Comparison of ENCODE assay signal across 17 cellular contexts in the genomic region with DNA sequence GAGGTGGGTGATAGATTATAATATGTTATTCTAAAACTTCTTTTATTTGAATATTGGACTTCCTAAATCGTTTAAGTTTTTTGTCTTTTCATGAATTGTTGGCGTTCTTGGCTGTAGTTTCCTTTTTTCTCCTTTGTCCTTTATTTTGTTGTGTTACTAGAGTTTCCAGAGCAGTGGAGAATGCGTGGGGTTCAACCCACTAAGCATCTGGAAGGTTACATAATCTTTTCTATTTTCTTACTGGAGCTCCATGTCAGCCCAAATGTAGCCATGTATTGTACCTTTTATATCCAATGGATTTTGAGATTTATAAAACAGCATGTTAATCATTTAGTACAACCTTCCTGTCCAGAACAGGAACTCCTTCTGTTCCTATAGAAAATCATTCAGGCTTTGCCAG.
DNase-seq lines count a peak whose midpoint lies in the region; ATAC-seq, FAIRE-seq and TF ChIP-seq lines count a peak whose summit lies in the region.
"Had no signal": no experiment of that assay in that cellular context is flagged by ENCODE, and none has a peak within 500 bp of the region (broad histone marks: within the 10 kb centered on the region; RNA-seq: fewer than 3 reads in every experiment).

No MANE protein-coding gene starts in this region.

- no peak for TF ChIP-seq POLR2A in breast epithelium (IDR thresholded peaks at IDR 0.05)
- TF ChIP-seq POLR2A in HepG2 (IDR thresholded peaks at IDR 0.05; ENCODE audit: insufficient read depth in 1 of 2, low read depth in 2 of 2, low read length in 2 of 2), result no peak

- TF ChIP-seq EP300 in HepG2 (IDR thresholded peaks at IDR 0.05; ENCODE audit: low read depth in 2 of 2, low read length in 2 of 2), result no peak
- TF ChIP-seq EP300 in HepG2 (CRISPR knock-in tag; IDR thresholded peaks at IDR 0.05; ENCODE audit: borderline replicate concordance), result no peak

- H3K36me3 ChIP-seq in breast epithelium, result no peaks in the 10 kb centered on the region
- peaks cover 10 to 82% (median 28%) of the 10 kb centered on the region in 3 experiments for H3K36me3 ChIP-seq in naive thymus-derived CD4-positive, alpha-beta T cell (ENCODE audit: control insufficient read depth in 2 of 3, insufficient read depth in 3 of 3, low read length in 3 of 3)
- peaks cover 23 to 93% of the 10 kb centered on the region in 2 experiments for H3K36me3 ChIP-seq in HepG2 (replicated peaks in 1 of 2; ENCODE audit: control insufficient read depth in 1 of 2, insufficient read depth in 2 of 2, low read length in 2 of 2)

- H3K4me1 Mint-ChIP-seq in MCF 10A (ENCODE audit: insufficient read depth, unreplicated experiment), result peaks cover 21% of the 10 kb centered on the region
- peaks cover 46% of the 10 kb centered on the region for H3K4me1 Mint-ChIP-seq in activated T-helper 17 cell treated with anti-CD3 and anti-CD28 coated beads, Interleukin-2, amount 50 U/mL, for 72 hours
- peaks cover 41 to 95% (median 92%) of the 10 kb centered on the region in 7 donors for H3K4me1 Mint-ChIP-seq in naive thymus-derived CD4-positive, alpha-beta T cell

- CTCF ChIA-PET in MCF 10A (lab: Yijun Ruan, JAX), result interaction anchor here (1.1 kb wide), 1 partner anchor 278 kb away, joined by 3 read pairs; no protein-coding TSS in a partner anchor
- CTCF ChIA-PET in naive thymus-derived CD4-positive, alpha-beta T cell (lab: Charles Lee), result interaction anchor here (0.7 kb wide), 1 partner anchor 382 kb away, joined by 3 read pairs; no protein-coding TSS in a partner anchor
- CTCF ChIA-PET in HepG2 (lab: Yijun Ruan, JAX; ENCODE audit: low intra/inter-chr PET ratio, low total read pairs), result no interaction called here

- no peaks in the 10 kb centered on the region for H3K9me3 ChIP-seq in breast epithelium
- no peaks in the 10 kb centered on the region for H3K9me3 ChIP-seq in naive thymus-derived CD4-positive, alpha-beta T cell (ENCODE audit: control insufficient read depth in 2 of 3, low read length in 3 of 3)
- H3K9me3 ChIP-seq in HepG2 (ENCODE audit: low read length), result no peaks in the 10 kb centered on the region

- no peak overlapping the region for H3K4me3 Mint-ChIP-seq in MCF 10A (ENCODE audit: unreplicated experiment)
- no peak overlapping the region for H3K4me3 Mint-ChIP-seq in activated T-helper 17 cell treated with anti-CD3 and anti-CD28 coated beads, Interleukin-2, amount 50 U/mL, for 72 hours
- H3K4me3 Mint-ChIP-seq in naive thymus-derived CD4-positive, alpha-beta T cell, result peak overlapping the region in 2 of 10 donors; percentile 31 to 34
- H3K4me3 Mint-ChIP-seq: naive B cell had no signal

- FAIRE-seq in HepG2 (lab: Jason Lieb, UNC), result no peak
- FAIRE-seq: frontal cortex, G401.6, HTR-8/SVneo had no signal

- H3K4me3 ChIP-seq in breast epithelium, result no peak overlapping the region
- no peak overlapping the region for H3K4me3 ChIP-seq in naive thymus-derived CD4-positive, alpha-beta T cell (ENCODE audit: low read length)
- no peak overlapping the region for H3K4me3 ChIP-seq in HepG2 (replicated peaks in 1 of 3; ENCODE audit: insufficient read depth in 1 of 3, low read depth in 2 of 3, low read length in 3 of 3)

- no peak overlapping the region for H3K27ac Mint-ChIP-seq in MCF 10A (ENCODE audit: low read depth, unreplicated experiment)
- peak overlapping the region; percentile 53 for H3K27ac Mint-ChIP-seq in activated T-helper 17 cell treated with anti-CD3 and anti-CD28 coated beads, Interleukin-2, amount 50 U/mL, for 72 hours
- peak overlapping the region in 8 of 9 donors; percentile 25 to 89 (median 68) for H3K27ac Mint-ChIP-seq in naive thymus-derived CD4-positive, alpha-beta T cell

- TF ChIP-seq CTCF in breast epithelium (IDR thresholded peaks at IDR 0.05), result no peak
- no peak for TF ChIP-seq CTCF in MCF 10A (IDR thresholded peaks at IDR 0.05; ENCODE audit: unreplicated experiment)
- TF ChIP-seq CTCF in HepG2 (CRISPR knock-in tag; IDR thresholded peaks at IDR 0.05), result no peak

- BruUV-seq in MCF 10A (replicated peaks; lab: Mats Ljungman, UMichigan), result no TSS peak
- no TSS peak for BruUV-seq in HepG2 (replicated peaks; lab: Mats Ljungman, UMichigan)

- in situ Hi-C loops in HepG2 (cut with HindIII; ENCODE audit: extremely low pct_ligation_motif_present, low pct_unique_long_range_greater_than_20kb), result no loop called here

- intact Hi-C loops in breast epithelium (cut with DNase I; ENCODE audit: low total_unique reads) (no loop called here), MCF 10A (cut with micrococcal nuclease) (no loop called here), HepG2 (cut with micrococcal nuclease; ENCODE audit: unreplicated experiment) (no loop called here)
- intact Hi-C loops in naive thymus-derived CD4-positive, alpha-beta T cell (cut with micrococcal nuclease), result no loop called here

- peaks cover 38% of the 10 kb centered on the region for H3K79me2 ChIP-seq in HepG2 (ENCODE audit: insufficient read depth, low read length)

- no peaks in the 10 kb centered on the region for H3K9me3 Mint-ChIP-seq in MCF 10A (ENCODE audit: unreplicated experiment)
- H3K9me3 Mint-ChIP-seq in activated T-helper 17 cell treated with anti-CD3 and anti-CD28 coated beads, Interleukin-2, amount 50 U/mL, for 72 hours, result no peaks in the 10 kb centered on the region
- no peaks in the 10 kb centered on the region for H3K9me3 Mint-ChIP-seq in naive thymus-derived CD4-positive, alpha-beta T cell
- H3K9me3 Mint-ChIP-seq: naive B cell had no signal

- no peak for TF ChIP-seq RAD21 in HepG2 (CRISPR knock-in tag; IDR thresholded peaks at IDR 0.05)

- peaks cover 88% of the 10 kb centered on the region for H3K36me3 Mint-ChIP-seq in MCF 10A (ENCODE audit: insufficient read depth, unreplicated experiment)
- peaks cover 99% of the 10 kb centered on the region for H3K36me3 Mint-ChIP-seq in activated T-helper 17 cell treated with anti-CD3 and anti-CD28 coated beads, Interleukin-2, amount 50 U/mL, for 72 hours (ENCODE audit: low read depth)
- H3K36me3 Mint-ChIP-seq in naive thymus-derived CD4-positive, alpha-beta T cell, result peaks cover 24 to 77% (median 48%) of the 10 kb centered on the region in 5 donors

- H3K4me2 ChIP-seq in HepG2 (ENCODE audit: low read depth, low read length), result no peak overlapping the region

- no peak for ATAC-seq in activated T-helper 17 cell treated with anti-CD3 and anti-CD28 coated beads, Interleukin-2, amount 50 U/mL, for 72 hours (replicated peaks)
- no peak for ATAC-seq in naive thymus-derived CD4-positive, alpha-beta T cell
- ATAC-seq in GM21723 (IDR thresholded peaks at IDR 0.05; ENCODE audit: unreplicated experiment) (no peak), HepG2 (no peak)

- DNase-seq in breast epithelium (ENCODE audit: low spot score in 2 of 2) (no peak), MCF 10A (ENCODE audit: unreplicated experiment) (no peak), superior temporal gyrus (ENCODE audit: extremely low spot score) (peak; percentile 78), islet precursor cell (no peak), HepG2 (ENCODE audit: low spot score) (no peak)
- DNase-seq in naive thymus-derived CD4-positive, alpha-beta T cell, result no peak
- DNase-seq: activated CD4-positive, alpha-beta T cell treated with anti-CD3 and anti-CD28 coated beads, Interleukin-2, amount 50 U/mL, for 48 hours; activated effector memory CD4-positive, alpha-beta T cell treated with anti-CD3 and anti-CD28 coated beads, Interleukin-2, amount 50 U/mL, for 16 hours; aorta; naive B cell; NCI-H1436; RPMI8226 had no signal

- peaks cover 3 to 16% of the 10 kb centered on the region in 2 donors for H3K4me1 ChIP-seq in breast epithelium
- H3K4me1 ChIP-seq in naive thymus-derived CD4-positive, alpha-beta T cell (ENCODE audit: control insufficient read depth in 2 of 2, insufficient read depth in 2 of 2, low read length in 2 of 2), result peaks cover 17 to 24% of the 10 kb centered on the region in 2 donors
- H3K4me1 ChIP-seq in HepG2 (ENCODE audit: insufficient read depth, low read length), result no peaks in the 10 kb centered on the region

- H3K27me3 ChIP-seq in breast epithelium (no peaks in the 10 kb centered on the region), HepG2 (ENCODE audit: control insufficient read depth in 1 of 2, insufficient read depth in 2 of 2, low read length in 2 of 2) (no peaks in the 10 kb centered on the region)
- no peaks in the 10 kb centered on the region for H3K27me3 ChIP-seq in naive thymus-derived CD4-positive, alpha-beta T cell (ENCODE audit: control insufficient read depth in 2 of 2, insufficient read depth in 2 of 2, low read length in 2 of 2)

- H3K9ac ChIP-seq in HepG2 (ENCODE audit: insufficient read depth, low read depth, low read length), result no peak overlapping the region

- H3K27me3 Mint-ChIP-seq in MCF 10A (ENCODE audit: insufficient read depth, unreplicated experiment), result no peaks in the 10 kb centered on the region
- H3K27me3 Mint-ChIP-seq in activated T-helper 17 cell treated with anti-CD3 and anti-CD28 coated beads, Interleukin-2, amount 50 U/mL, for 72 hours, result no peaks in the 10 kb centered on the region
- H3K27me3 Mint-ChIP-seq in naive thymus-derived CD4-positive, alpha-beta T cell, result no peaks in the 10 kb centered on the region
- H3K27me3 Mint-ChIP-seq: naive B cell had no signal

- WGBS in HepG2 (ENCODE audit: low lambda C conversion rate), result 97% methylated on average over 3 of the region's 3 CpGs

- peaks cover 18% of the 10 kb centered on the region; the same call in 1 of the 2 replicates for H4K20me1 ChIP-seq in HepG2 (ENCODE audit: insufficient read depth, low read length)

- POLR2A ChIA-PET in MCF 10A (lab: Yijun Ruan, JAX), result interaction anchor here (0.7 kb wide), 1 partner anchor 26 kb away, joined by 3 read pairs; no protein-coding TSS in a partner anchor
- POLR2A ChIA-PET in naive thymus-derived CD4-positive, alpha-beta T cell (lab: Charles Lee), result no interaction called here
- POLR2A ChIA-PET in HepG2 (lab: Yijun Ruan, JAX), result no interaction called here

- no peak overlapping the region for H2AFZ ChIP-seq in HepG2 (ENCODE audit: low read length)

- H3K27ac ChIP-seq in breast epithelium (peak overlapping the region; percentile 56 to 73), HepG2 (ENCODE audit: extremely low read length, insufficient read depth, low read length) (no peak overlapping the region)
- no peak overlapping the region for H3K27ac ChIP-seq in naive thymus-derived CD4-positive, alpha-beta T cell (ENCODE audit: low read depth, low read length)

TF ChIP-seq in HepG2, 621 proteins besides CTCF, POLR2A, EP300 and RAD21 (continues in another document):
- TF ChIP-seq, protein P1, sequence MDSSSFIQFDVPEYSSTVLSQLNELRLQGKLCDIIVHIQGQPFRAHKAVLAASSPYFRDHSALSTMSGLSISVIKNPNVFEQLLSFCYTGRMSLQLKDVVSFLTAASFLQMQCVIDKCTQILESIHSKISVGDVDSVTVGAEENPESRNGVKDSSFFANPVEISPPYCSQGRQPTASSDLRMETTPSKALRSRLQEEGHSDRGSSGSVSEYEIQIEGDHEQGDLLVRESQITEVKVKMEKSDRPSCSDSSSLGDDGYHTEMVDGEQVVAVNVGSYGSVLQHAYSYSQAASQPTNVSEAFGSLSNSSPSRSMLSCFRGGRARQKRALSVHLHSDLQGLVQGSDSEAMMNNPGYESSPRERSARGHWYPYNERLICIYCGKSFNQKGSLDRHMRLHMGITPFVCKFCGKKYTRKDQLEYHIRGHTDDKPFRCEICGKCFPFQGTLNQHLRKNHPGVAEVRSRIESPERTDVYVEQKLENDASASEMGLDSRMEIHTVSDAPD (CRISPR knock-in tag; IDR thresholded peaks at IDR 0.05), result no peak
- no peak for TF ChIP-seq ZNF101 (CRISPR knock-in tag; IDR thresholded peaks at IDR 0.05; ENCODE audit: borderline replicate concordance, low read depth)
- no peak for TF ChIP-seq MXD4 (CRISPR knock-in tag; IDR thresholded peaks at IDR 0.05)

Comparison
In these comparisons a context has a peak if more than half of its experiments do, and no peak if none do; other contexts are left out.
1. H3K27ac ChIP-seq: peak in breast epithelium (2 of 2); none in naive thymus-derived CD4-positive, alpha-beta T cell (single experiment) and HepG2 (single experiment).